In the genomic region with DNA sequence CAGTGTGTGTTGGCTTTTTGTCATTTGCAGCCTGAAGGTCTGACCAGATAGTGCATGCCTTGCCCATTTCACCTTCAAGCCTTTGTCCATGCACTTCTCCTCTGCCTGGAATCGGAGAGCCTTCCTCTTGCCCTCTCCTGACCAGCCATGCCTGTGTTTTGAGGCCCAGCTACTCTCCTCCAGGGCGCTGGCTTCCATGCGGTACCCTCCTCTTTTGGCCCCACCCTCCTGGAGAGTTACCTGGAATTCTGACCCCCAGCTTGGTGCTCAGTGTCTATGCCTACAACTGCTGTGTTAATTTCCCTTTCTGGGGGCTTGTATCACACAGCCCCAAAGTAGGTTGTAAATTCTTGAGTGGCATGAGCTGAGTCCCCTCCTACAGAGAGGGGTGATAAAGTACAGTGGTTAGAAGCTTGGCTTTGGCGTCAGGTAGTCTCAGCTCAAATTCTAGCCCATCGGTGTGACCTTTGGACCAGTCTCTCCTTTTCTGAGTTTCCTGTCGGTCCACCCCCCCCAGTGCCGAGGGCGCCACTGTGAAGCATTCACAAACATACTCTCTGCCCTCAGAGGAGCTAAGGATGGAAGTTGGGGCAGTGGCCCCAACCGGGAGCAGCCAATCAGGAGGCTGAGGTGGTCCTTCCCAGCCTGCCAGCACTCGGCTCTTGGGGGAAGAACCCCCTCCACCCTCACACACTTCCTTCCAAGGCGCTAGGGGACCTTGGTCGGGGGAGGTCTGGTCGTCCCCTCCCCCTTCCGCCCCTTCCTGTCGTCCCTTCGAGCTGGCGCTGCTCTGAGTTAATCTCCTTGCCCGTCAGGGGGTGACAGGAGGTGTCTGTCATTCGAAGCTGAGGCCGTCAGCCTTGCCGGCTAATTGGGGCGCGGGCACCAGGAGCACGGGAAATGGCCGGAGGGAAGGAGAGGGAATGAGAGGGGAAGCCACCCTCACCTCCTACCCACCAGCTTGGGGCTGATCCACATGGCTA, we compare ENCODE assay signal across 10 cellular contexts. TPM values are rescaled to one million over a fixed set of nuclear protein-coding genes. Genes with fewer than 3 reads are reported as not detected.
DNase-seq lines count a peak whose midpoint lies in the region; ATAC-seq and TF ChIP-seq lines count a peak whose summit lies in the region.
"Had no signal": no experiment of that assay in that cellular context is flagged by ENCODE, and none has a peak within 500 bp of the region (broad histone marks: within the 10 kb centered on the region; RNA-seq: fewer than 3 reads in every experiment).

No MANE protein-coding gene starts in this region.

- no peaks in the 10 kb centered on the region for H3K36me3 Mint-ChIP-seq in stimulated activated memory B cell treated with anti-CD40 and anti-IgM and Interleukin-4, amounts not matched to agents 10 μg/mL and 1 μg/mL and 100 μg/mL, for 72 hours

- H3K4me3 Mint-ChIP-seq in stimulated activated memory B cell treated with anti-CD40 and anti-IgM and Interleukin-4, amounts not matched to agents 10 μg/mL and 1 μg/mL and 100 μg/mL, for 72 hours: peak overlapping the region; percentile 44

- CTCF ChIA-PET in HEK293T (lab: Yijun Ruan, JAX): interaction anchor here (0.9 to 3.2 kb wide), 4 partner anchors 10 to 67 kb away, joined by 3 to 12 read pairs (median 3); a partner anchor contains a TSS

- peaks cover 77% of the 10 kb centered on the region for H3K4me1 Mint-ChIP-seq in stimulated activated memory B cell treated with anti-CD40 and anti-IgM and Interleukin-4, amounts not matched to agents 10 μg/mL and 1 μg/mL and 100 μg/mL, for 72 hours

- H3K9me3 Mint-ChIP-seq in stimulated activated memory B cell treated with anti-CD40 and anti-IgM and Interleukin-4, amounts not matched to agents 10 μg/mL and 1 μg/mL and 100 μg/mL, for 72 hours: no peaks in the 10 kb centered on the region

- peaks cover 57% of the 10 kb centered on the region for H3K27me3 Mint-ChIP-seq in stimulated activated memory B cell treated with anti-CD40 and anti-IgM and Interleukin-4, amounts not matched to agents 10 μg/mL and 1 μg/mL and 100 μg/mL, for 72 hours

- POLR2A ChIA-PET in HEK293T (lab: Yijun Ruan, JAX): interaction anchor here (0.7 to 1.2 kb wide), 2 partner anchors 9 to 47 kb away, joined by 3 to 7 read pairs; no protein-coding TSS in a partner anchor

- DNase-seq in HEK293T (ENCODE audit: extremely low spot score) (no peak), SK-N-DZ (ENCODE audit: low spot score) (peak; percentile 81), islet precursor cell (peak; percentile 90), NCI-H748 (lab: John Stamatoyannopoulos, UW; ENCODE audit: unreplicated experiment) (no peak), GDM1 (lab: John Stamatoyannopoulos, UW) (no peak)
- DNase-seq in activated CD4-positive, alpha-beta T cell treated with anti-CD3 and anti-CD28 coated beads, Interleukin-2, amount 50 U/mL, for 1 hour: no peak
- DNase-seq: dermis blood vessel endothelial cell, hippocampal formation, NCI-H1694 treated with DMSO at 0.1 percent for 48 hours had no signal

- H3K27ac Mint-ChIP-seq in stimulated activated memory B cell treated with anti-CD40 and anti-IgM and Interleukin-4, amounts not matched to agents 10 μg/mL and 1 μg/mL and 100 μg/mL, for 72 hours: peak overlapping the region; percentile 35

- no peak for ATAC-seq in stimulated activated memory B cell treated with anti-CD40 and anti-IgM and Interleukin-4, amounts not matched to agents 10 μg/mL and 1 μg/mL and 100 μg/mL, for 72 hours

TF ChIP-seq in HEK293T, 16 proteins besides CTCF, POLR2A, EP300 and RAD21:
- 0 out of 2 replicates have a peak, but pooled peaks have one; percentile 9 for TF ChIP-seq L3MBTL2 (conservative IDR thresholded peaks at IDR 0.05)
- no peak for TF ChIP-seq ARNT (IDR thresholded peaks at IDR 0.05)
- no peak for TF ChIP-seq SUZ12 (IDR thresholded peaks at IDR 0.05)
- TF ChIP-seq FOXK2 (IDR thresholded peaks at IDR 0.05): no peak
- TF ChIP-seq, protein P1, sequence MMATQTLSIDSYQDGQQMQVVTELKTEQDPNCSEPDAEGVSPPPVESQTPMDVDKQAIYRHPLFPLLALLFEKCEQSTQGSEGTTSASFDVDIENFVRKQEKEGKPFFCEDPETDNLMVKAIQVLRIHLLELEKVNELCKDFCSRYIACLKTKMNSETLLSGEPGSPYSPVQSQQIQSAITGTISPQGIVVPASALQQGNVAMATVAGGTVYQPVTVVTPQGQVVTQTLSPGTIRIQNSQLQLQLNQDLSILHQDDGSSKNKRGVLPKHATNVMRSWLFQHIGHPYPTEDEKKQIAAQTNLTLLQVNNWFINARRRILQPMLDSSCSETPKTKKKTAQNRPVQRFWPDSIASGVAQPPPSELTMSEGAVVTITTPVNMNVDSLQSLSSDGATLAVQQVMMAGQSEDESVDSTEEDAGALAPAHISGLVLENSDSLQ (IDR thresholded peaks at IDR 0.05): peak; percentile 51; the same call in 1 of the 2 replicates

RNA-seq across cellular contexts. Expression of a gene that starts 52.9 kb away (rescaled TPM):
- polyA plus RNA-seq in SK-N-DZ (2014; cell fraction: cytosol; rRNA removed): 24.9 and 31.1 TPM in 2 replicates
- polyA plus RNA-seq in SK-N-DZ (2014; cell fraction: nucleus; rRNA removed): 15.4 and 23.8 TPM in 2 replicates

Comparison
In these comparisons a context has a peak if more than half of its experiments do, and no peak if none do; other contexts are left out.
1. DNase-seq: peak in SK-N-DZ (single experiment) and islet precursor cell (single experiment); none in HEK293T (single experiment), NCI-H748 (single experiment), GDM1 (single experiment) and activated CD4-positive, alpha-beta T cell treated with anti-CD3 and anti-CD28 coated beads, Interleukin-2, amount 50 U/mL, for 1 hour (single experiment).